8 cellular contexts compared by ENCODE assay signal in genomic region chrX:47311857-47312774, GRCh38. TPM values are rescaled to one million over a fixed set of nuclear protein-coding genes. Genes with fewer than 3 reads are reported as not detected.
A peak's percentile ranks its signal among the peaks of the same experiment; 100 is the strongest.
DNase-seq lines count a peak whose midpoint lies in the region; ATAC-seq and TF ChIP-seq lines count a peak whose summit lies in the region.

No MANE protein-coding gene starts in this region.

- WGBS in testis, 2 donors, result 39 to 42% methylated on average over 9 to 18 of the region's 19 CpGs

- TF ChIP-seq CTCF in LNCaP clone FGC (IDR thresholded peaks at IDR 0.05; ENCODE audit: control insufficient read depth, extremely low read depth, insufficient read depth) (peak; percentile 39), testis (IDR thresholded peaks at IDR 0.05) (peak; percentile 23 to 34 (median 30))

- no peaks in the 10 kb centered on the region for H3K4me1 ChIP-seq in testis

- H3K36me3 ChIP-seq in testis (ENCODE audit: low read depth, missing control alignments), result no peaks in the 10 kb centered on the region

- no peaks in the 10 kb centered on the region for H3K9me3 ChIP-seq in testis

- H3K27me3 ChIP-seq in testis, result no peaks in the 10 kb centered on the region

- in situ Hi-C loops in G401 (cut with HindIII; ENCODE audit: low sequenced_read_pairs), result no loop called here

- no peak for TF ChIP-seq POLR2A in testis (IDR thresholded peaks at IDR 0.05)

- H3K27ac ChIP-seq in testis, result no peak overlapping the region

- intact Hi-C loops in testis (cut with DNase I; ENCODE audit: low total_unique reads), result no loop called here

- ATAC-seq in GM21360 (IDR thresholded peaks at IDR 0.05; ENCODE audit: unreplicated experiment) (no peak), HG03439 (IDR thresholded peaks at IDR 0.05; ENCODE audit: unreplicated experiment) (no peak)

- H3K4me3 ChIP-seq in LNCaP clone FGC (ENCODE audit: low read depth, low read length), result no peak overlapping the region
- H3K4me3 ChIP-seq in testis, result no peak overlapping the region

- DNase-seq in G401 (ENCODE audit: low spot score) (peak; percentile 52), LNCaP clone FGC (ENCODE audit: low read depth) (no peak), mucosa of gallbladder (ENCODE audit: low spot score) (peak; percentile 34), testis (peak; percentile 68)
- peak; percentile 11 to 17 for DNase-seq in activated CD4-positive, alpha-beta T cell treated with anti-CD3 and anti-CD28 coated beads for 24 hours (ENCODE audit: low read depth in 2 of 2)
- DNase-seq in effector CD8-positive, alpha-beta T cell (lab: John Stamatoyannopoulos, UW), result peak; percentile 0

RNA-seq across cellular contexts. Expression of gene ZNF157, which starts 58.3 kb away (rescaled TPM):
- 0.25 and 0.44 TPM in 2 replicates for total RNA-seq in G401 (2014; rRNA removed; shearing (Covaris generic))
- 0.29 TPM for total RNA-seq in mucosa of gallbladder
- total RNA-seq in testis, result under 1 TPM; 0.63 to 0.68 TPM
- 0.51 TPM for polyA plus RNA-seq in testis (ENCODE audit: insufficient read depth, low read depth, low replicate concordance)
